In genomic region chr1:184160236-184160635, GRCh38 we compare ENCODE assay signal across 1 cellular context.
A peak's percentile ranks its signal among the peaks of the same experiment; 100 is the strongest.
TF ChIP-seq lines count a peak whose summit lies in the region.

No MANE protein-coding gene starts in this region.

TF ChIP-seq in SK-N-SH, 30 proteins besides CTCF, POLR2A, EP300 and RAD21 (continued from another document):
- TF ChIP-seq REST (IDR thresholded peaks at IDR 0.05; ENCODE audit: low read depth, low read length) (no peak), MEF2A (IDR thresholded peaks at IDR 0.05; ENCODE audit: borderline replicate concordance, low read depth) (no peak), MAX (IDR thresholded peaks at IDR 0.05; ENCODE audit: low read depth) (0 out of 2 replicates have a peak, but pooled peaks have one; percentile 35), CHD2 (IDR thresholded peaks at IDR 0.05; ENCODE audit: low read length, partially characterized antibody) (no peak), USF1 (IDR thresholded peaks at IDR 0.05; ENCODE audit: borderline replicate concordance, low read depth) (no peak), NRF1 (IDR thresholded peaks at IDR 0.05; ENCODE audit: low read depth, low read length) (no peak), RFX5 (IDR thresholded peaks at IDR 0.05; ENCODE audit: low read length) (no peak), GATA2 (CRISPR knock-in tag; IDR thresholded peaks at IDR 0.05) (no peak), PBX3 (IDR thresholded peaks at IDR 0.05) (peak; percentile 90), RCOR1 (IDR thresholded peaks at IDR 0.05; ENCODE audit: low read length) (no peak), RXRA (IDR thresholded peaks at IDR 0.05; ENCODE audit: borderline replicate concordance, low read depth) (peak; percentile 47; the same call in 1 of the 2 replicates), IRF3 (IDR thresholded peaks at IDR 0.05; ENCODE audit: low read depth, low read length) (no peak), ELF1 (IDR thresholded peaks at IDR 0.05) (0 out of 2 replicates have a peak, but pooled peaks have one; percentile 22), GABPA (IDR thresholded peaks at IDR 0.05; ENCODE audit: low read depth) (no peak), POLR2AphosphoS5 (IDR thresholded peaks at IDR 0.05; ENCODE audit: low read depth, low read length) (no peak), MXI1 (IDR thresholded peaks at IDR 0.05; ENCODE audit: low read depth, low read length) (no peak), YY1 (IDR thresholded peaks at IDR 0.05; ENCODE audit: low read depth) (no peak)
